23 cellular contexts compared by ENCODE assay signal in genomic region chr12:130791699-130792098, GRCh38.
"Had no signal": no experiment of that assay in that cellular context is flagged by ENCODE, and none has a peak within 500 bp of the region (broad histone marks: within the 10 kb centered on the region; RNA-seq: fewer than 3 reads in every experiment).

No MANE protein-coding gene starts in this region.

- FAIRE-seq: endometrium, keratinocyte, small intestine, urothelium cell line had no signal

- DNase-seq: cortex of kidney; dorsolateral prefrontal cortex; effector CD8-positive, alpha-beta T cell; foreskin fibroblast; immature natural killer cell; left lung; lower lobe of right lung; natural killer cell; nucleus accumbens; ovary; right cardiac atrium; small intestine; stimulated activated CD4-positive, alpha-beta T cell treated with anti-CD3 and anti-CD28 coated beads, Interleukin-12 subunit alpha, Interleukin-12 subunit beta, amount 100 ng/mL, for 4 hours; stimulated activated naive CD4-positive, alpha-beta T cell treated with Interleukin-2 at 50 U/mL for 16 hours had no signal

- H3K9me3 Mint-ChIP-seq: immature natural killer cell, memory B cell, mesothelial cell of epicardium, natural killer cell, neural progenitor cell, type B pancreatic cell had no signal

- ATAC-seq: esophagus mucosa, gastroesophageal sphincter, left lung, lower lobe of right lung, natural killer cell, right cardiac atrium had no signal

- H3K27ac Mint-ChIP-seq: immature natural killer cell, memory B cell, mesothelial cell of epicardium, natural killer cell, neural progenitor cell, type B pancreatic cell had no signal

- H3K36me3 Mint-ChIP-seq: natural killer cell had no signal

- H3K4me1 Mint-ChIP-seq: memory B cell, natural killer cell had no signal

- H3K4me3 Mint-ChIP-seq: immature natural killer cell, memory B cell, mesothelial cell of epicardium, natural killer cell, neural progenitor cell, type B pancreatic cell had no signal

- H3K27me3 Mint-ChIP-seq: memory B cell, type B pancreatic cell had no signal
